1 cellular context compared by ENCODE assay signal in the genomic region with DNA sequence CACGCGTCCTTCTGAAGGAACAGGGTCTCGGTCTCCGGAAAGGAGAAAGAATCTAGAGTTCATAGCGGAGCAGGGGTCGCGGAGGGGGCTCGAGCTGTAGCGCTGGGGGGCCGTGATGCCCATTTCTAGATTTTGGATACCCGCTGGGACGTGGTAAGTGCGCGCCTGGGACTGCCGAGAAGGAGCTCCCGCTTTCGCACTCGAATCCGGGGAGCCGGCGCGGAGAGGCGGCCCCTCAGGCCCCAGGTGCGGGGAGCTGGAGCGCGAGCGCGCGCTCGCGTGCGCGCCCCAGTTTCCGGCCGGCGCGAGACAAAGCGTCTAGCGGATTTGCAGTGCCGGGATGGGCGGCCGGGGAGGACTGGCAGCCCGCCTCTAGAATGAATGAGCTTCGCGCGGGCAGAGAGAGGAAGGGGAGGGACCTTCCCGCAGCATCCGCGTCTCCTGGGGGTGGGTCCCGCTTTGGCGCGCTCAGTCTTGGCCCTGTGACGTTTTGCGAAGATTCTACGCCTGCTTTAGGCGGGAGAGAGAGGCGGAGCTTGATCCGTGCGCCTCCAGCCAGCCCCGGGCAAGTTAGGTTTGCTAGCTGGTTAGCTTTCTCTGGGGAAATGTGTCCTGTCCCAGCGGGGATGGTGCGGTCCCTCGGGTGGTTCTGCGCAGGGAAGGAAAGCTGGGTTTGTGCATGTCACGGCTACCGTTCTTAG.
TF ChIP-seq lines count a peak whose summit lies in the region.

No MANE protein-coding gene starts in this region.

TF ChIP-seq in HepG2, 621 proteins besides CTCF, POLR2A, EP300 and RAD21 (continued from another document and continues in another):
- no peak for TF ChIP-seq SP1 (IDR thresholded peaks at IDR 0.05)
- TF ChIP-seq SP1 (CRISPR knock-in tag; IDR thresholded peaks at IDR 0.05): peak; percentile 50; the same call in 1 of the 2 replicates
- TF ChIP-seq JARID2 (CRISPR knock-in tag; IDR thresholded peaks at IDR 0.05; ENCODE audit: insufficient replicate concordance): no peak
- no peak for TF ChIP-seq ZBTB7A (CRISPR knock-in tag; IDR thresholded peaks at IDR 0.05)
- TF ChIP-seq SP140L (CRISPR knock-in tag; IDR thresholded peaks at IDR 0.05; ENCODE audit: borderline replicate concordance): no peak
- no peak for TF ChIP-seq ZNF724P (CRISPR knock-in tag; IDR thresholded peaks at IDR 0.05; ENCODE audit: borderline replicate concordance)
- TF ChIP-seq ZNF24 (IDR thresholded peaks at IDR 0.05): no peak
- no peak for TF ChIP-seq PTBP1 (IDR thresholded peaks at IDR 0.05; ENCODE audit: low read depth, low read length, poor library complexity, severe bottlenecking)
- no peak for TF ChIP-seq ZBTB1 (CRISPR knock-in tag; IDR thresholded peaks at IDR 0.05; ENCODE audit: borderline replicate concordance)
- no peak for TF ChIP-seq REPIN1 (CRISPR knock-in tag; IDR thresholded peaks at IDR 0.05; ENCODE audit: borderline replicate concordance, low read depth)
- TF ChIP-seq PCBP2 (optimal IDR thresholded peaks at IDR 0.05; ENCODE audit: low read depth, low read length, poor library complexity, severe bottlenecking): no peak
- peak; percentile 60; the same call in 1 of the 2 replicates for TF ChIP-seq POLR2AphosphoS5 (IDR thresholded peaks at IDR 0.05; ENCODE audit: low read depth, low read length)
- TF ChIP-seq RFXANK (CRISPR knock-in tag; IDR thresholded peaks at IDR 0.05): no peak
- peak; percentile 23; the same call in 1 of the 2 replicates for TF ChIP-seq ZNF280B (CRISPR knock-in tag; IDR thresholded peaks at IDR 0.05; ENCODE audit: borderline replicate concordance)
- TF ChIP-seq ZNF710 (CRISPR knock-in tag; IDR thresholded peaks at IDR 0.05; ENCODE audit: borderline replicate concordance): 0 out of 2 replicates have a peak, but pooled peaks have one; percentile 51
- no peak for TF ChIP-seq HES4 (CRISPR knock-in tag; IDR thresholded peaks at IDR 0.05; ENCODE audit: borderline replicate concordance)
- TF ChIP-seq ZNF576 (CRISPR knock-in tag; IDR thresholded peaks at IDR 0.05): no peak
- no peak for TF ChIP-seq ZNF12 (CRISPR knock-in tag; IDR thresholded peaks at IDR 0.05)
- peak; percentile 93; the same call in 1 of the 2 replicates for TF ChIP-seq TFDP1 (CRISPR knock-in tag; IDR thresholded peaks at IDR 0.05; ENCODE audit: borderline replicate concordance)
- no peak for TF ChIP-seq MAF1 (CRISPR knock-in tag; IDR thresholded peaks at IDR 0.05; ENCODE audit: borderline replicate concordance)
- no peak for TF ChIP-seq SMAD1 (CRISPR knock-in tag; IDR thresholded peaks at IDR 0.05; ENCODE audit: borderline replicate concordance, low read depth)
- TF ChIP-seq RXRA (CRISPR knock-in tag; IDR thresholded peaks at IDR 0.05): no peak
- no peak for TF ChIP-seq FOXO1 (CRISPR knock-in tag; IDR thresholded peaks at IDR 0.05)
- 0 out of 2 replicates have a peak, but pooled peaks have one; percentile 22 for TF ChIP-seq NFKBIZ (CRISPR knock-in tag; IDR thresholded peaks at IDR 0.05)
- no peak for TF ChIP-seq ZNF672 (CRISPR knock-in tag; IDR thresholded peaks at IDR 0.05)
- TF ChIP-seq ZMAT3 (CRISPR knock-in tag; conservative IDR thresholded peaks at IDR 0.05): 0 out of 2 replicates have a peak, but pooled peaks have one; percentile 6
- TF ChIP-seq UBTF (CRISPR knock-in tag; IDR thresholded peaks at IDR 0.05): 0 out of 2 replicates have a peak, but pooled peaks have one; percentile 8
- TF ChIP-seq ZSCAN5A (CRISPR knock-in tag; IDR thresholded peaks at IDR 0.05; ENCODE audit: borderline replicate concordance): 0 out of 2 replicates have a peak, but pooled peaks have one; percentile 49
- TF ChIP-seq, protein P1, sequence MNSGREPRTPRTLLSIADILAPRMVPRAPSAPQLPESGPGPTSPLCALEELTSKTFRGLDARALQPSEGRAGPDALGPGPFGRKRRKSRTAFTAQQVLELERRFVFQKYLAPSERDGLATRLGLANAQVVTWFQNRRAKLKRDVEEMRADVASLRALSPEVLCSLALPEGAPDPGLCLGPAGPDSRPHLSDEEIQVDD (CRISPR knock-in tag; IDR thresholded peaks at IDR 0.05; ENCODE audit: borderline replicate concordance): no peak; the same call in 1 of the 2 replicates
- TF ChIP-seq PHF8 (CRISPR knock-in tag; IDR thresholded peaks at IDR 0.05): no peak; the same call in none of the 2 replicates
- TF ChIP-seq, protein P2, sequence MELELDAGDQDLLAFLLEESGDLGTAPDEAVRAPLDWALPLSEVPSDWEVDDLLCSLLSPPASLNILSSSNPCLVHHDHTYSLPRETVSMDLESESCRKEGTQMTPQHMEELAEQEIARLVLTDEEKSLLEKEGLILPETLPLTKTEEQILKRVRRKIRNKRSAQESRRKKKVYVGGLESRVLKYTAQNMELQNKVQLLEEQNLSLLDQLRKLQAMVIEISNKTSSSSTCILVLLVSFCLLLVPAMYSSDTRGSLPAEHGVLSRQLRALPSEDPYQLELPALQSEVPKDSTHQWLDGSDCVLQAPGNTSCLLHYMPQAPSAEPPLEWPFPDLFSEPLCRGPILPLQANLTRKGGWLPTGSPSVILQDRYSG (CRISPR knock-in tag; IDR thresholded peaks at IDR 0.05): no peak
- TF ChIP-seq RCOR2 (CRISPR knock-in tag; IDR thresholded peaks at IDR 0.05): no peak
- TF ChIP-seq, protein P3, sequence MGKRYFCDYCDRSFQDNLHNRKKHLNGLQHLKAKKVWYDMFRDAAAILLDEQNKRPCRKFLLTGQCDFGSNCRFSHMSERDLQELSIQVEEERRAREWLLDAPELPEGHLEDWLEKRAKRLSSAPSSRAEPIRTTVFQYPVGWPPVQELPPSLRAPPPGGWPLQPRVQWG (CRISPR knock-in tag; IDR thresholded peaks at IDR 0.05; ENCODE audit: borderline replicate concordance, low read depth): no peak
- no peak for TF ChIP-seq ZNF737 (CRISPR knock-in tag; IDR thresholded peaks at IDR 0.05; ENCODE audit: borderline replicate concordance)
- TF ChIP-seq ZNF124 (CRISPR knock-in tag; IDR thresholded peaks at IDR 0.05): no peak
- TF ChIP-seq FOXK1 (CRISPR knock-in tag; IDR thresholded peaks at IDR 0.05; ENCODE audit: borderline replicate concordance, low read depth): no peak
- no peak for TF ChIP-seq ZNF609 (CRISPR knock-in tag; IDR thresholded peaks at IDR 0.05; ENCODE audit: borderline replicate concordance)
- TF ChIP-seq MTF1 (CRISPR knock-in tag; IDR thresholded peaks at IDR 0.05): no peak
- TF ChIP-seq E2F5 (CRISPR knock-in tag; conservative IDR thresholded peaks at IDR 0.05): peak; percentile 84
- no peak; the same call in none of the 2 replicates for TF ChIP-seq CCDC6 (CRISPR knock-in tag; IDR thresholded peaks at IDR 0.05)
- no peak for TF ChIP-seq ZNF207 (IDR thresholded peaks at IDR 0.05; ENCODE audit: borderline replicate concordance)
- no peak for TF ChIP-seq ZEB1 (IDR thresholded peaks at IDR 0.05; ENCODE audit: insufficient replicate concordance, low read depth)
